8 cellular contexts compared by ENCODE assay signal in the genomic region with DNA sequence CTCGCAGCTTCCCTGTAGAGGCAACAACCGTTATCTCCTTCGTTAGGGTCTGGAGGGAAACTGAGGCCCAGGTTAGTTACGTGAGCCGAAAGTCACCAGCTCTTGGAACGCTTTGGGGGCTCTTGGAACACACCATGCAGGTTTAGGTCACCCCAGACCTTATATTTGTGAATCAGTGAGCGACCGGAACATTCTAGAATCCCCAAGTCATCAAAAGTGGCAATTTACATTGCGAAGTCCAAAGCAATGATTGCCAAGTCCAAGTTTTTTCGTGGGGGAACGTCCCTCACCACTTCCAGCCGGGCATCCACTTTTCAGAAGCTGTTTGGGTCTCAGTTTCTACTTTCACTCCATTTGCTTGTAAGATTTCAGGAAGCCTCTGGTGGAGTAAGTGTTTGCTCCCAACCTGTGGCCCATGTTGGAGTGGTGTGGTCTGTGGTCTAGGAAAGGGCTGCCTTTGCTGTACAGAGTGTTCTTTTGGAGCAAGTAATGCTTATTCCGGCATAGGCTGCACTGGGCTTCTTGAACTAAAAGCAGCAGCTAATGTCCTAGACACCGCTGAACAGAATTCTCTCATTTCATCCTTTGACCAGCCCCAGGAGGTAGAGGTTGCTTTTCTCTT. TPM values are rescaled to one million over a fixed set of nuclear protein-coding genes. Genes with fewer than 3 reads are reported as not detected.
A peak's percentile ranks its signal among the peaks of the same experiment; 100 is the strongest.
DNase-seq lines count a peak whose midpoint lies in the region; ATAC-seq, FAIRE-seq and TF ChIP-seq lines count a peak whose summit lies in the region.

No MANE protein-coding gene starts in this region.

- CTCF ChIA-PET in activated naive CD4-positive, alpha-beta T cell treated with anti-CD3 and anti-CD28 coated beads for 36 hours (lab: Charles Lee): interaction anchor here (0.6 to 2.3 kb wide), 6 partner anchors 10 to 355 kb away, joined by 3 to 8 read pairs (median 4); a partner anchor contains a TSS

- H3K27me3 Mint-ChIP-seq in activated naive CD4-positive, alpha-beta T cell treated with anti-CD3 and anti-CD28 coated beads for 36 hours (ENCODE audit: low read depth): no peaks in the 10 kb centered on the region

- no peaks in the 10 kb centered on the region for H3K9me3 ChIP-seq in tibial artery

- ATAC-seq in HG03196 (IDR thresholded peaks at IDR 0.05; ENCODE audit: unreplicated experiment): no peak

- WGBS in lower leg skin, 2 donors: 24 to 42% methylated on average over 8 to 14 of the region's 14 CpGs

- FAIRE-seq in RCC 7860 (lab: Jason Lieb, UNC): no peak

- peak overlapping the region; percentile 80 for H3K27ac Mint-ChIP-seq in activated naive CD4-positive, alpha-beta T cell treated with anti-CD3 and anti-CD28 coated beads for 36 hours

- H3K4me1 ChIP-seq in tibial artery: peaks cover 6 to 12% (median 11%) of the 10 kb centered on the region in 4 donors

- peak overlapping the region; percentile 28 for H3K4me3 ChIP-seq in astrocyte of the spinal cord (ENCODE audit: low read depth, low read length)
- peak overlapping the region; percentile 47 for H3K4me3 ChIP-seq in lower leg skin (ENCODE audit: low read depth, poor library complexity, severe bottlenecking)
- peak overlapping the region; percentile 59 to 79 for H3K4me3 ChIP-seq in tibial artery

- H3K9me3 Mint-ChIP-seq in activated naive CD4-positive, alpha-beta T cell treated with anti-CD3 and anti-CD28 coated beads for 36 hours: no peaks in the 10 kb centered on the region

- peak overlapping the region; percentile 90 to 97 for H3K27ac ChIP-seq in tibial artery

- no peak for TF ChIP-seq POLR2A in lower leg skin (IDR thresholded peaks at IDR 0.05)

- H3K36me3 Mint-ChIP-seq in activated naive CD4-positive, alpha-beta T cell treated with anti-CD3 and anti-CD28 coated beads for 36 hours (ENCODE audit: low read depth): no peaks in the 10 kb centered on the region

- in situ Hi-C loops in astrocyte of the spinal cord (cut with HindIII; ENCODE audit: low sequenced_read_pairs): no loop called here

- TF ChIP-seq CTCF in astrocyte of the spinal cord (IDR thresholded peaks at IDR 0.05; ENCODE audit: low read depth, low read length): no peak
- TF ChIP-seq CTCF in lower leg skin (IDR thresholded peaks at IDR 0.05): no peak
- TF ChIP-seq CTCF in tibial artery (IDR thresholded peaks at IDR 0.05): no peak

- H3K4me1 Mint-ChIP-seq in activated naive CD4-positive, alpha-beta T cell treated with anti-CD3 and anti-CD28 coated beads for 36 hours (ENCODE audit: low read depth): peaks cover 52% of the 10 kb centered on the region

- intact Hi-C loops in activated naive CD4-positive, alpha-beta T cell treated with anti-CD3 and anti-CD28 coated beads for 36 hours (cut with micrococcal nuclease): loop anchor here (1.0 to 10.0 kb wide), 11 partner anchors 32 to 467 kb away; a partner anchor contains a TSS
- intact Hi-C loops in lower leg skin (cut with DNase I; ENCODE audit: low total_unique reads) (no loop called here), tibial artery (cut with DNase I; ENCODE audit: low total_unique reads) (loop anchor here (5.0 to 10.0 kb wide), 2 partner anchors 45 to 187 kb away; no protein-coding TSS in a partner anchor)

- H3K4me3 Mint-ChIP-seq in activated naive CD4-positive, alpha-beta T cell treated with anti-CD3 and anti-CD28 coated beads for 36 hours: peak overlapping the region; percentile 68

- peak; percentile 16 for DNase-seq in activated naive CD4-positive, alpha-beta T cell treated with anti-CD3 and anti-CD28 coated beads for 36 hours
- DNase-seq in activated naive CD4-positive, alpha-beta T cell treated with Interleukin-2 at 50 U/mL for 16 hours: no peak
- DNase-seq in astrocyte of the spinal cord (ENCODE audit: low read depth, low spot score) (peak; percentile 62), lower leg skin (ENCODE audit: low spot score in 2 of 2) (no peak), tibial artery (no peak), NCI-H2081 (lab: John Stamatoyannopoulos, UW) (no peak), RCC 7860 (ENCODE audit: low spot score) (no peak)

- H3K36me3 ChIP-seq in tibial artery: no peaks in the 10 kb centered on the region

- H3K27me3 ChIP-seq in tibial artery: no peaks in the 10 kb centered on the region

RNA-seq across cellular contexts. Expression of a gene that starts 32.8 kb away (rescaled TPM):
- under 1 TPM; 0.31 to 0.67 TPM for total RNA-seq in activated naive CD4-positive, alpha-beta T cell treated with anti-CD3 and anti-CD28 coated beads for 36 hours
- 10 to 100 TPM in 1 of 4 donors, 1 to 10 TPM in 3; 2.4 to 11.0 (median 6.0) TPM for total RNA-seq in lower leg skin

Comparison
In these comparisons a context has a peak if more than half of its experiments do, and no peak if none do; other contexts are left out.
1. DNase-seq: peak in activated naive CD4-positive, alpha-beta T cell treated with anti-CD3 and anti-CD28 coated beads for 36 hours (single experiment) and astrocyte of the spinal cord (single experiment); none in activated naive CD4-positive, alpha-beta T cell treated with Interleukin-2 at 50 U/mL for 16 hours (single experiment), lower leg skin (0 of 2), tibial artery (0 of 2), NCI-H2081 (0 of 2) and RCC 7860 (single experiment).
2. Peak in every context shown above with its lines, with median percentiles within 50 percentile points of each other: H3K4me3 ChIP-seq.